8 cellular contexts compared by ENCODE assay signal in genomic region chr13:94548382-94549240, GRCh38. TPM values are rescaled to one million over a fixed set of nuclear protein-coding genes. Genes with fewer than 3 reads are reported as not detected.
DNase-seq lines count a peak whose midpoint lies in the region; ATAC-seq and TF ChIP-seq lines count a peak whose summit lies in the region.

No MANE protein-coding gene starts in this region.

- no peaks in the 10 kb centered on the region for H3K27me3 ChIP-seq in right lobe of liver

- peak; percentile 64 for ATAC-seq in GM21786 (IDR thresholded peaks at IDR 0.05; ENCODE audit: unreplicated experiment)
- peak; percentile 65 to 81 (median 69) for ATAC-seq in right lobe of liver

- H3K9me3 ChIP-seq in right lobe of liver = no peaks in the 10 kb centered on the region

- no peaks in the 10 kb centered on the region for H3K36me3 ChIP-seq in right lobe of liver

- peak overlapping the region; percentile 85 to 93 (median 90) for H3K27ac ChIP-seq in right lobe of liver

- TF ChIP-seq POLR2A in right lobe of liver (IDR thresholded peaks at IDR 0.05) = no peak

- peaks cover 0 to 3% (median 0%) of the 10 kb centered on the region in 4 donors for H3K4me1 ChIP-seq in right lobe of liver

- TF ChIP-seq CTCF in GM12874 (IDR thresholded peaks at IDR 0.05; ENCODE audit: insufficient read depth, low read depth, low read length) (peak; percentile 40; the same call in 1 of the 2 replicates), right lobe of liver (IDR thresholded peaks at IDR 0.05) (no peak)

- peak overlapping the region; percentile 66 for H3K4me3 ChIP-seq in Jurkat, Clone E6-1 (ENCODE audit: low read length)
- peak overlapping the region; percentile 56 to 79 (median 67) for H3K4me3 ChIP-seq in right lobe of liver

- intact Hi-C loops in right lobe of liver (cut with DNase I) = no loop called here

- 19% methylated on average over 20 of the region's 25 CpGs for WGBS in right lobe of liver (ENCODE audit: insufficient coverage, low coverage, low lambda C conversion rate, missing lambda C conversion rate)

- no peak for DNase-seq in Jurkat, Clone E6-1 (ENCODE audit: low read depth, low spot score)
- DNase-seq in T-helper 1 cell (peak; percentile 10 to 67 (median 21)), dedifferentiated amniotic fluid mesenchymal stem cell (ENCODE audit: extremely low spot score) (peak; percentile 16), right lobe of liver (peak; percentile 68 to 72 (median 69))
- peak; percentile 16 to 23 for DNase-seq in stimulated activated CD8-positive, alpha-beta memory T cell treated with anti-CD3 and anti-CD28 coated beads, Interleukin-15, amount 100 ng/mL, for 48 hours (ENCODE audit: low read depth in 2 of 2)
- no peak for DNase-seq in central memory CD4-positive, alpha-beta T cell

RNA-seq across cellular contexts. Expression of gene TGDS, which starts 47.3 kb away (rescaled TPM):
- 18.4 TPM for polyA plus RNA-seq in Jurkat, Clone E6-1 (2012; ENCODE audit: insufficient read depth, insufficient read length)
- 10 to 100 TPM in 2 of 6 experiments, 1 to 10 TPM in 4; 8.6 to 11.9 (median 9.6) TPM for total RNA-seq in right lobe of liver

RNA-seq across cellular contexts. Expression of gene GPR180, which starts 53.0 kb away (rescaled TPM):
- 4.7 TPM for polyA plus RNA-seq in Jurkat, Clone E6-1 (2012; ENCODE audit: insufficient read depth, insufficient read length)
- total RNA-seq in right lobe of liver = 1 to 10 TPM; 4.1 to 7.9 (median 5.0) TPM

Comparison
In these comparisons a context has a peak if more than half of its experiments do, and no peak if none do; other contexts are left out.
1. DNase-seq: peak in T-helper 1 cell (5 of 5), dedifferentiated amniotic fluid mesenchymal stem cell (single experiment), right lobe of liver (3 of 3) and stimulated activated CD8-positive, alpha-beta memory T cell treated with anti-CD3 and anti-CD28 coated beads, Interleukin-15, amount 100 ng/mL, for 48 hours (2 of 2); none in Jurkat, Clone E6-1 (single experiment) and central memory CD4-positive, alpha-beta T cell (single experiment).